In genomic region chr22:46456818-46457163, GRCh38 we compare ENCODE assay signal across 22 cellular contexts.
"Had no signal": no experiment of that assay in that cellular context is flagged by ENCODE, and none has a peak within 500 bp of the region (broad histone marks: within the 10 kb centered on the region; RNA-seq: fewer than 3 reads in every experiment).

No MANE protein-coding gene starts in this region.

- H3K9ac ChIP-seq: KMS-11 had no signal

- H3K27ac ChIP-seq: adrenal gland, body of pancreas, KMS-11, SJSA1 had no signal

- ATAC-seq: activated CD4-positive, CD25-positive, alpha-beta regulatory T cell treated with anti-CD3 and anti-CD28 coated beads, Interleukin-2, amount 50 U/mL, for 24 hours; activated CD8-positive, alpha-beta T cell treated with anti-CD3 and anti-CD28 coated beads for 36 hours; body of pancreas; Panc1 had no signal

- H3K4me3 ChIP-seq: adrenal gland, body of pancreas, SJSA1 had no signal

- H3K4me1 ChIP-seq: adrenal gland, SJSA1 had no signal

- H3K4me2 ChIP-seq: KMS-11 had no signal

- DNase-seq: activated CD4-positive, alpha-beta T cell treated with anti-CD3 and anti-CD28 coated beads for 4 hours; activated CD8-positive, alpha-beta memory T cell treated with anti-CD3 and anti-CD28 coated beads, Interleukin-2, amount 50 U/mL, for 48 hours; activated CD8-positive, alpha-beta T cell treated with anti-CD3 and anti-CD28 coated beads for 36 hours; activated naive CD4-positive, alpha-beta T cell treated with anti-CD3 and anti-CD28 coated beads, Interleukin-2, amount 50 U/mL, for 16 hours; activated naive CD8-positive, alpha-beta T cell treated with anti-CD3 and anti-CD28 coated beads, Interleukin-2, amount 10 ng/mL, durations not matched to agents 7 days and 5 days; activated T-cell treated with anti-CD3 and anti-CD28 coated beads, Interleukin-2, amount 50 U/mL, for 1 hour; adrenal gland; body of pancreas; central memory CD4-positive, alpha-beta T cell; NCI-H1092; NCI-H1417; NCI-H1930; NCI-H2171; NCI-H526 treated with DMSO at 0.1 percent for 48 hours; NCI-H82; RPMI8226; SHP77; SW 1271 had no signal

- H3K9me3 ChIP-seq: adrenal gland, body of pancreas, SJSA1 had no signal

- H3K36me3 ChIP-seq: adrenal gland, SJSA1 had no signal

- H3K27me3 ChIP-seq: adrenal gland, body of pancreas had no signal
